In genomic region chr21:37079211-37079824, GRCh38 we compare ENCODE assay signal across 2 cellular contexts.
TF ChIP-seq lines count a peak whose summit lies in the region.

No MANE protein-coding gene starts in this region.

TF ChIP-seq in SK-N-SH, 30 proteins besides CTCF, POLR2A, EP300 and RAD21:
- no peak for TF ChIP-seq REST (IDR thresholded peaks at IDR 0.05; ENCODE audit: low read depth, low read length)
- no peak for TF ChIP-seq POLR2AphosphoS5 (IDR thresholded peaks at IDR 0.05; ENCODE audit: low read depth, low read length)
- no peak for TF ChIP-seq GABPA (IDR thresholded peaks at IDR 0.05; ENCODE audit: low read depth)
- TF ChIP-seq, protein P1, sequence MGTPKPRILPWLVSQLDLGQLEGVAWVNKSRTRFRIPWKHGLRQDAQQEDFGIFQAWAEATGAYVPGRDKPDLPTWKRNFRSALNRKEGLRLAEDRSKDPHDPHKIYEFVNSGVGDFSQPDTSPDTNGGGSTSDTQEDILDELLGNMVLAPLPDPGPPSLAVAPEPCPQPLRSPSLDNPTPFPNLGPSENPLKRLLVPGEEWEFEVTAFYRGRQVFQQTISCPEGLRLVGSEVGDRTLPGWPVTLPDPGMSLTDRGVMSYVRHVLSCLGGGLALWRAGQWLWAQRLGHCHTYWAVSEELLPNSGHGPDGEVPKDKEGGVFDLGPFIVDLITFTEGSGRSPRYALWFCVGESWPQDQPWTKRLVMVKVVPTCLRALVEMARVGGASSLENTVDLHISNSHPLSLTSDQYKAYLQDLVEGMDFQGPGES (IDR thresholded peaks at IDR 0.05; ENCODE audit: low read depth, low read length): no peak
- TF ChIP-seq ELF1 (IDR thresholded peaks at IDR 0.05): no peak
- TF ChIP-seq, protein P2, sequence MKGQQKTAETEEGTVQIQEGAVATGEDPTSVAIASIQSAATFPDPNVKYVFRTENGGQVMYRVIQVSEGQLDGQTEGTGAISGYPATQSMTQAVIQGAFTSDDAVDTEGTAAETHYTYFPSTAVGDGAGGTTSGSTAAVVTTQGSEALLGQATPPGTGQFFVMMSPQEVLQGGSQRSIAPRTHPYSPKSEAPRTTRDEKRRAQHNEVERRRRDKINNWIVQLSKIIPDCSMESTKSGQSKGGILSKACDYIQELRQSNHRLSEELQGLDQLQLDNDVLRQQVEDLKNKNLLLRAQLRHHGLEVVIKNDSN (IDR thresholded peaks at IDR 0.05; ENCODE audit: borderline replicate concordance, low read depth): no peak
- no peak for TF ChIP-seq FOXJ3 (CRISPR knock-in tag; IDR thresholded peaks at IDR 0.05)
- no peak for TF ChIP-seq TCF12 (IDR thresholded peaks at IDR 0.05)
- no peak for TF ChIP-seq MXI1 (IDR thresholded peaks at IDR 0.05; ENCODE audit: low read depth, low read length)
- TF ChIP-seq RXRA (IDR thresholded peaks at IDR 0.05; ENCODE audit: borderline replicate concordance, low read depth): no peak
- TF ChIP-seq, protein P3, sequence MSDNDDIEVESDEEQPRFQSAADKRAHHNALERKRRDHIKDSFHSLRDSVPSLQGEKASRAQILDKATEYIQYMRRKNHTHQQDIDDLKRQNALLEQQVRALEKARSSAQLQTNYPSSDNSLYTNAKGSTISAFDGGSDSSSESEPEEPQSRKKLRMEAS (IDR thresholded peaks at IDR 0.05; ENCODE audit: low read depth): no peak
- TF ChIP-seq, protein P4, sequence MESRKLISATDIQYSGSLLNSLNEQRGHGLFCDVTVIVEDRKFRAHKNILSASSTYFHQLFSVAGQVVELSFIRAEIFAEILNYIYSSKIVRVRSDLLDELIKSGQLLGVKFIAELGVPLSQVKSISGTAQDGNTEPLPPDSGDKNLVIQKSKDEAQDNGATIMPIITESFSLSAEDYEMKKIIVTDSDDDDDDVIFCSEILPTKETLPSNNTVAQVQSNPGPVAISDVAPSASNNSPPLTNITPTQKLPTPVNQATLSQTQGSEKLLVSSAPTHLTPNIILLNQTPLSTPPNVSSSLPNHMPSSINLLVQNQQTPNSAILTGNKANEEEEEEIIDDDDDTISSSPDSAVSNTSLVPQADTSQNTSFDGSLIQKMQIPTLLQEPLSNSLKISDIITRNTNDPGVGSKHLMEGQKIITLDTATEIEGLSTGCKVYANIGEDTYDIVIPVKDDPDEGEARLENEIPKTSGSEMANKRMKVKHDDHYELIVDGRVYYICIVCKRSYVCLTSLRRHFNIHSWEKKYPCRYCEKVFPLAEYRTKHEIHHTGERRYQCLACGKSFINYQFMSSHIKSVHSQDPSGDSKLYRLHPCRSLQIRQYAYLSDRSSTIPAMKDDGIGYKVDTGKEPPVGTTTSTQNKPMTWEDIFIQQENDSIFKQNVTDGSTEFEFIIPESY (IDR thresholded peaks at IDR 0.05; ENCODE audit: borderline replicate concordance, low read depth): no peak

TF ChIP-seq in SK-N-SH treated with all-trans-retinoic acid at 6 μM for 48 hours, 23 proteins besides CTCF, POLR2A, EP300 and RAD21 (continued from another document):
- TF ChIP-seq SNAI2 (CRISPR knock-in tag; IDR thresholded peaks at IDR 0.05): no peak
- no peak for TF ChIP-seq ESRRG (CRISPR knock-in tag; IDR thresholded peaks at IDR 0.05)
- no peak for TF ChIP-seq ZFP3 (CRISPR knock-in tag; IDR thresholded peaks at IDR 0.05)
- no peak for TF ChIP-seq PPARA (CRISPR knock-in tag; IDR thresholded peaks at IDR 0.05; ENCODE audit: borderline replicate concordance)
- TF ChIP-seq BACH2 (CRISPR knock-in tag; IDR thresholded peaks at IDR 0.05; ENCODE audit: borderline replicate concordance): no peak
- TF ChIP-seq, protein P5, sequence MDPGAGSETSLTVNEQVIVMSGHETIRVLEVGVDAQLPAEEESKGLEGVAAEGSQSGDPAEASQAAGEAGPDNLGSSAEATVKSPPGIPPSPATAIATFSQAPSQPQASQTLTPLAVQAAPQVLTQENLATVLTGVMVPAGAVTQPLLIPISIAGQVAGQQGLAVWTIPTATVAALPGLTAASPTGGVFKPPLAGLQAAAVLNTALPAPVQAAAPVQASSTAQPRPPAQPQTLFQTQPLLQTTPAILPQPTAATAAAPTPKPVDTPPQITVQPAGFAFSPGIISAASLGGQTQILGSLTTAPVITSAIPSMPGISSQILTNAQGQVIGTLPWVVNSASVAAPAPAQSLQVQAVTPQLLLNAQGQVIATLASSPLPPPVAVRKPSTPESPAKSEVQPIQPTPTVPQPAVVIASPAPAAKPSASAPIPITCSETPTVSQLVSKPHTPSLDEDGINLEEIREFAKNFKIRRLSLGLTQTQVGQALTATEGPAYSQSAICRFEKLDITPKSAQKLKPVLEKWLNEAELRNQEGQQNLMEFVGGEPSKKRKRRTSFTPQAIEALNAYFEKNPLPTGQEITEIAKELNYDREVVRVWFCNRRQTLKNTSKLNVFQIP (CRISPR knock-in tag; IDR thresholded peaks at IDR 0.05; ENCODE audit: borderline replicate concordance, low read depth): no peak
- TF ChIP-seq ISL1 (CRISPR knock-in tag; IDR thresholded peaks at IDR 0.05): no peak
- TF ChIP-seq CREB5 (CRISPR knock-in tag; IDR thresholded peaks at IDR 0.05; ENCODE audit: low read depth): no peak
- no peak for TF ChIP-seq PATZ1 (CRISPR knock-in tag; IDR thresholded peaks at IDR 0.05; ENCODE audit: borderline replicate concordance)
- TF ChIP-seq RARB (CRISPR knock-in tag; IDR thresholded peaks at IDR 0.05): no peak
